Comparison of ENCODE assay signal across 8 cellular contexts in the genomic region with DNA sequence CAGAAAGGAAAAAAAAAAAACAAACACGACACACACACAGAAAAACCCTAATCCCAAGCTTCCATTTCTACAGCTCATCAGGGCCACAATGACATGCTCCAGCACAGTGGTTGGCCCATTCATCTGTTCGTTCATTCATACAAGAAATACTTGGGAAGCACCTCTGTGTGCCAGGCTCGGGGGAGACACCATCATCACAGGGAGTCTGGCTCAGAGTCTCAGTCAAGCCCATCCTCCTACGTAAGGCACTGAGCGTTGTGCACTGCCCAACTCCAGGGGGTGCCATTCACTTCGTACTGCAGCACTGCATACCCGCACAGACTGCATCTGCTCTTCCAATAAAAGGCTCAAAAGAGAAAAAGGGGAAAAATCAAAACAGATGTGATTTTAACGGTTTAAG. TPM values are rescaled to one million over a fixed set of nuclear protein-coding genes. Genes with fewer than 3 reads are reported as not detected.
A peak's percentile ranks its signal among the peaks of the same experiment; 100 is the strongest.
DNase-seq lines count a peak whose midpoint lies in the region; ATAC-seq and TF ChIP-seq lines count a peak whose summit lies in the region.

No MANE protein-coding gene starts in this region.

- peaks cover 69% of the 10 kb centered on the region for H4K20me1 ChIP-seq in osteoblast (ENCODE audit: insufficient read depth, low read length)

- no peak for ATAC-seq in HG03280 (IDR thresholded peaks at IDR 0.05; ENCODE audit: unreplicated experiment)

- DNase-seq in ACHN (peak; percentile 64), SK-MEL-5 (ENCODE audit: low read depth, low spot score) (peak; percentile 72), fibroblast of mammary gland (ENCODE audit: low read depth) (peak; percentile 81), osteoblast (ENCODE audit: insufficient read length, low spot score, missing footprints) (peak; percentile 77), GF-D8 (lab: John Stamatoyannopoulos, UW) (no peak), NCI-H524 (lab: John Stamatoyannopoulos, UW) (no peak)

- H3K79me2 ChIP-seq in osteoblast (ENCODE audit: insufficient read depth, low read length): peaks cover 98% of the 10 kb centered on the region

- H3K4me3 ChIP-seq in fibroblast of mammary gland (ENCODE audit: control insufficient read depth, low read depth, low read length) (no peak overlapping the region), osteoblast (ENCODE audit: insufficient read depth, low read length) (no peak overlapping the region)

- peak overlapping the region; percentile 82 for H3K27ac ChIP-seq in osteoblast (ENCODE audit: low read depth, low read length)

- no peaks in the 10 kb centered on the region for H3K27me3 ChIP-seq in osteoblast (ENCODE audit: insufficient read depth, low read length)

- peaks cover 33% of the 10 kb centered on the region for H3K4me1 ChIP-seq in osteoblast (ENCODE audit: insufficient read depth, low read length)

- no peaks in the 10 kb centered on the region for H3K36me3 ChIP-seq in osteoblast (ENCODE audit: insufficient read depth, low read length)

- in situ Hi-C loops in ACHN (cut with HindIII; ENCODE audit: low pct_ligation_motif_present, low pct_unique_long_range_greater_than_20kb, low sequenced_read_pairs) (loop anchor here (5.0 kb wide), 1 partner anchor 67 kb away; no protein-coding TSS in a partner anchor), SK-MEL-5 (cut with HindIII; ENCODE audit: low pct_unique_long_range_greater_than_20kb, low sequenced_read_pairs) (no loop called here)

- no peak overlapping the region for H2AFZ ChIP-seq in osteoblast (ENCODE audit: low read length)

- H3K4me2 ChIP-seq in osteoblast (ENCODE audit: insufficient read depth, low read length): peak overlapping the region; percentile 65

- H3K9me3 ChIP-seq in osteoblast (ENCODE audit: low read depth, low read length): no peaks in the 10 kb centered on the region

- TF ChIP-seq CTCF in GM12874 (IDR thresholded peaks at IDR 0.05; ENCODE audit: insufficient read depth, low read depth, low read length): peak; percentile 68
- TF ChIP-seq CTCF in fibroblast of mammary gland (conservative IDR thresholded peaks at IDR 0.05; ENCODE audit: control insufficient read depth, insufficient read depth, low read depth, low read length): peak; percentile 77
- TF ChIP-seq CTCF in osteoblast (IDR thresholded peaks at IDR 0.05; ENCODE audit: extremely low read depth, low read depth, low read length): peak; percentile 54

RNA-seq across cellular contexts. Expression of gene VPS37B, which starts 15.3 kb away (rescaled TPM):
- total RNA-seq in SK-MEL-5 (2014; rRNA removed; shearing (Covaris generic)): 39.3 and 42.9 TPM in 2 replicates
- polyA plus RNA-seq in SK-MEL-5 (2015; cell fraction: cytosol; rRNA removed): 69.3 and 78.4 TPM in 2 replicates
- polyA plus RNA-seq in SK-MEL-5 (2015; cell fraction: nucleus; rRNA removed): 31.2 and 31.5 TPM in 2 replicates
- total RNA-seq in osteoblast: 19.2 and 20.6 TPM in 2 replicates

RNA-seq across cellular contexts. Expression of gene HIP1R, which starts 45.4 kb away (rescaled TPM):
- total RNA-seq in SK-MEL-5 (2014; rRNA removed; shearing (Covaris generic)): 30.7 and 52.7 TPM in 2 replicates
- 39.1 and 46.0 TPM in 2 replicates for polyA plus RNA-seq in SK-MEL-5 (2015; cell fraction: cytosol; rRNA removed)
- 241 and 244 TPM in 2 replicates for polyA plus RNA-seq in SK-MEL-5 (2015; cell fraction: nucleus; rRNA removed)
- 19.4 and 21.0 TPM in 2 replicates for total RNA-seq in osteoblast

Comparison
In these comparisons a context has a peak if more than half of its experiments do, and no peak if none do; other contexts are left out.
1. DNase-seq: peak in ACHN (single experiment), SK-MEL-5 (single experiment), fibroblast of mammary gland (single experiment) and osteoblast (single experiment); none in GF-D8 (single experiment) and NCI-H524 (0 of 2).
2. Peak in every context shown above with its lines, with median percentiles within 50 percentile points of each other: CTCF ChIP-seq.